ENCODE assay signal across 12 cellular contexts in genomic region chr1:99647460-99647859, GRCh38. TPM values are rescaled to one million over a fixed set of nuclear protein-coding genes. Genes with fewer than 3 reads are reported as not detected.
DNase-seq lines count a peak whose midpoint lies in the region; ATAC-seq, FAIRE-seq and TF ChIP-seq lines count a peak whose summit lies in the region.
"Had no signal": no experiment of that assay in that cellular context is flagged by ENCODE, and none has a peak within 500 bp of the region (broad histone marks: within the 10 kb centered on the region; RNA-seq: fewer than 3 reads in every experiment).

No MANE protein-coding gene starts in this region.

- peak overlapping the region in 1 of 2 experiments; percentile 79; a peak in 3 of 4 replicates for H3K27ac ChIP-seq in SK-N-SH (ENCODE audit: low read depth in 2 of 2, low read length in 1 of 2)
- H3K27ac ChIP-seq in gastroesophageal sphincter, result peak overlapping the region; percentile 68 to 85 (median 84)
- H3K27ac ChIP-seq in neural cell (ENCODE audit: low read length), result no peak overlapping the region
- no peak overlapping the region for H3K27ac ChIP-seq in urinary bladder (ENCODE audit: low read depth)

- H3K4me1 ChIP-seq in SK-N-SH (ENCODE audit: control insufficient read depth in 1 of 2, insufficient read depth in 2 of 2, low read depth in 1 of 2, low read length in 1 of 2), result peaks cover 0 to 25% of the 10 kb centered on the region in 2 experiments; a peak in 3 of 4 replicates
- H3K4me1 ChIP-seq in gastroesophageal sphincter, result peaks cover 13 to 77% (median 14%) of the 10 kb centered on the region in 3 donors
- no peaks in the 10 kb centered on the region for H3K4me1 ChIP-seq in urinary bladder (ENCODE audit: insufficient read depth)

- H3F3A ChIP-seq in SK-N-SH (replicated peaks; ENCODE audit: insufficient read depth) (peaks cover 12% of the 10 kb centered on the region), neural cell (ENCODE audit: insufficient read depth, low read length, poor library complexity, severe bottlenecking) (peaks cover 3% of the 10 kb centered on the region)

- H3K9ac ChIP-seq in SK-N-SH (peak overlapping the region; percentile 86), neural cell (ENCODE audit: low read length) (no peak overlapping the region)

- CTCF ChIA-PET in SK-N-SH (lab: Yijun Ruan, JAX), result interaction anchor here (1.0 to 1.6 kb wide), 6 partner anchors 8 to 911 kb away, joined by 3 to 4 read pairs (median 4); no protein-coding TSS in a partner anchor

- H3K9me3 ChIP-seq in SK-N-SH, result no peaks in the 10 kb centered on the region
- no peaks in the 10 kb centered on the region for H3K9me3 ChIP-seq in gastroesophageal sphincter
- no peaks in the 10 kb centered on the region for H3K9me3 ChIP-seq in neural cell (ENCODE audit: low read length)

- TF ChIP-seq RAD21 in SK-N-SH (IDR thresholded peaks at IDR 0.05; ENCODE audit: low read length) (no peak), neural cell (conservative IDR thresholded peaks at IDR 0.05) (no peak)

- FAIRE-seq in GM12892 (lab: Jason Lieb, UNC), result no peak

- no peak for TF ChIP-seq CTCF in SK-N-SH (IDR thresholded peaks at IDR 0.05)
- TF ChIP-seq CTCF in gastroesophageal sphincter (IDR thresholded peaks at IDR 0.05), result no peak
- TF ChIP-seq CTCF in neural cell (IDR thresholded peaks at IDR 0.05; ENCODE audit: poor library complexity, severe bottlenecking), result no peak

- no peak for DNase-seq in SK-N-SH
- no peak for DNase-seq in GM12892 (ENCODE audit: insufficient read length)
- DNase-seq: activated B cell treated with CpG ODN at 0.5 μM for 24 hours; activated T-cell treated with anti-CD3 and anti-CD28 coated beads, Interleukin-2, amount 50 U/mL, for 72 hours; GF-D8 had no signal

- TF ChIP-seq EP300 in SK-N-SH (IDR thresholded peaks at IDR 0.05; ENCODE audit: borderline replicate concordance in 1 of 2, low read depth in 1 of 2, low read length in 1 of 2) (no peak), gastroesophageal sphincter (IDR thresholded peaks at IDR 0.05) (no peak), neural cell (conservative IDR thresholded peaks at IDR 0.05; ENCODE audit: poor library complexity, severe bottlenecking) (no peak)

- POLR2A ChIA-PET in SK-N-SH (lab: Yijun Ruan, JAX), result no interaction called here

- peaks cover 0 to 5% of the 10 kb centered on the region in 2 experiments for H3K36me3 ChIP-seq in SK-N-SH (replicated peaks in 1 of 2; ENCODE audit: control insufficient read depth in 1 of 2, insufficient read depth in 2 of 2, low read length in 1 of 2)
- no peaks in the 10 kb centered on the region for H3K36me3 ChIP-seq in gastroesophageal sphincter
- no peaks in the 10 kb centered on the region for H3K36me3 ChIP-seq in neural cell (ENCODE audit: insufficient read depth, low read length)
- H3K36me3 ChIP-seq in urinary bladder (ENCODE audit: insufficient read depth), result no peaks in the 10 kb centered on the region

- H3K9me2 ChIP-seq in SK-N-SH, result no peaks in the 10 kb centered on the region
- H3K9me2 ChIP-seq in neural cell (ENCODE audit: insufficient read depth, low read length), result no peaks in the 10 kb centered on the region

- 60% methylated on average over 4 of the region's 4 CpGs for WGBS in SK-N-SH (ENCODE audit: low lambda C conversion rate)
- 28 to 41% methylated on average over 3 to 4 of the region's 4 CpGs for WGBS in gastroesophageal sphincter (ENCODE audit: low coverage in 1 of 2), 2 donors
- 63% methylated on average over 4 of the region's 4 CpGs for WGBS in urinary bladder

- no peak for ATAC-seq in SK-N-SH treated with all-trans-retinoic acid at 6 μM for 48 hours
- ATAC-seq in gastroesophageal sphincter, result no peak
- no peak for ATAC-seq in GM21529 (IDR thresholded peaks at IDR 0.05; ENCODE audit: unreplicated experiment)
- ATAC-seq in GM21390 (IDR thresholded peaks at IDR 0.05; ENCODE audit: unreplicated experiment), result no peak
- ATAC-seq: activated T-cell treated with anti-CD3 and anti-CD28 coated beads, Interleukin-2, amount 50 U/mL, for 72 hours had no signal

- H3K4me2 ChIP-seq in SK-N-SH, result peak overlapping the region; percentile 78
- peak overlapping the region; percentile 29 for H3K4me2 ChIP-seq in neural cell (ENCODE audit: low read length)

- TF ChIP-seq POLR2A in gastroesophageal sphincter (IDR thresholded peaks at IDR 0.05) (no peak), GM12892 (IDR thresholded peaks at IDR 0.05; ENCODE audit: low read depth, low read length) (no peak)

- H3K79me2 ChIP-seq in SK-N-SH (ENCODE audit: insufficient read depth) (peaks cover 41% of the 10 kb centered on the region), neural cell (replicated peaks; ENCODE audit: insufficient read depth, low read length) (no peaks in the 10 kb centered on the region)

- H4K20me1 ChIP-seq in SK-N-SH (ENCODE audit: insufficient read depth), result no peaks in the 10 kb centered on the region
- H4K20me1 ChIP-seq in neural cell (ENCODE audit: insufficient read depth), result no peaks in the 10 kb centered on the region

- H3K27me3 ChIP-seq in SK-N-SH (ENCODE audit: insufficient read depth) (no peaks in the 10 kb centered on the region), gastroesophageal sphincter (no peaks in the 10 kb centered on the region), neural cell (ENCODE audit: insufficient read depth, low read depth, low read length) (no peaks in the 10 kb centered on the region)

- H2AFZ ChIP-seq in SK-N-SH (ENCODE audit: low read depth) (no peak overlapping the region; the same call in 1 of the 2 replicates), neural cell (ENCODE audit: low read depth, low read length) (no peak overlapping the region)

- peak overlapping the region; percentile 22 to 67; a peak in 3 of 4 replicates for H3K4me3 ChIP-seq in SK-N-SH (ENCODE audit: low read depth in 2 of 2, low read length in 1 of 2)
- H3K4me3 ChIP-seq in gastroesophageal sphincter, result peak overlapping the region; percentile 50 to 72
- peak overlapping the region; percentile 69 for H3K4me3 ChIP-seq in neural cell (ENCODE audit: low read length)
- peak overlapping the region; percentile 1 for H3K4me3 ChIP-seq in urinary bladder (ENCODE audit: low read depth, low read length)

TF ChIP-seq in SK-N-SH, 30 proteins besides CTCF, POLR2A, EP300 and RAD21:
- TF ChIP-seq JUND (IDR thresholded peaks at IDR 0.05) (no peak), MEF2A (IDR thresholded peaks at IDR 0.05; ENCODE audit: borderline replicate concordance, low read depth) (no peak), CHD2 (IDR thresholded peaks at IDR 0.05; ENCODE audit: low read length, partially characterized antibody) (no peak), TEAD4 (IDR thresholded peaks at IDR 0.05; ENCODE audit: borderline replicate concordance, insufficient read depth) (no peak), GABPA (IDR thresholded peaks at IDR 0.05; ENCODE audit: low read depth) (no peak), NFIC (IDR thresholded peaks at IDR 0.05; ENCODE audit: borderline replicate concordance) (no peak), TAF1 (IDR thresholded peaks at IDR 0.05; ENCODE audit: borderline replicate concordance, low read depth, low read length) (no peak)
TF ChIP-seq in SK-N-SH: peak in this region for 0.

TF ChIP-seq in SK-N-SH treated with all-trans-retinoic acid at 6 μM for 48 hours, 23 proteins besides CTCF, POLR2A, EP300 and RAD21 (continues in another document):
- TF ChIP-seq ZNF8 (CRISPR knock-in tag; IDR thresholded peaks at IDR 0.05), result no peak
- TF ChIP-seq TCF4 (CRISPR knock-in tag; IDR thresholded peaks at IDR 0.05; ENCODE audit: borderline replicate concordance), result no peak
- no peak for TF ChIP-seq ZNF70 (CRISPR knock-in tag; IDR thresholded peaks at IDR 0.05)
- TF ChIP-seq PPARA (CRISPR knock-in tag; IDR thresholded peaks at IDR 0.05; ENCODE audit: borderline replicate concordance), result no peak
- no peak for TF ChIP-seq BACH2 (CRISPR knock-in tag; IDR thresholded peaks at IDR 0.05; ENCODE audit: borderline replicate concordance)
- no peak for TF ChIP-seq ZNF565 (CRISPR knock-in tag; conservative IDR thresholded peaks at IDR 0.05; ENCODE audit: low read depth)

TF ChIP-seq in neural cell, 6 proteins besides CTCF, POLR2A, EP300 and RAD21:
- no peak for TF ChIP-seq REST (IDR thresholded peaks at IDR 0.05; ENCODE audit: borderline replicate concordance)
- no peak for TF ChIP-seq SMC3 (conservative IDR thresholded peaks at IDR 0.05; ENCODE audit: poor library complexity)
- no peak for TF ChIP-seq EZH2 (IDR thresholded peaks at IDR 0.05; ENCODE audit: borderline replicate concordance, insufficient read depth, low read length, poor library complexity, severe bottlenecking)
- TF ChIP-seq POLR2AphosphoS5 (IDR thresholded peaks at IDR 0.05), result no peak
- no peak for TF ChIP-seq MXI1 (conservative IDR thresholded peaks at IDR 0.05; ENCODE audit: poor library complexity, severe bottlenecking)
- no peak for TF ChIP-seq TAF1 (IDR thresholded peaks at IDR 0.05; ENCODE audit: low read depth)

RNA-seq across cellular contexts. Expression of gene PALMD, which starts 1.5 kb away (rescaled TPM):
- polyA plus RNA-seq in SK-N-SH (2012; rRNA removed) (1.8 and 2.3 TPM in 2 replicates), neural cell (19.4 and 20.6 TPM in 2 replicates), urinary bladder (19.0 TPM)
- polyA plus RNA-seq in SK-N-SH (2012; cell fraction: cytosol; rRNA removed), result 2.0 and 2.7 TPM in 2 replicates
- polyA plus RNA-seq in SK-N-SH (2012; cell fraction: nucleus; rRNA removed), result 1.7 and 3.9 TPM in 2 replicates
- total RNA-seq in gastroesophageal sphincter (10 to 100 TPM; 11.7 to 46.7 (median 23.8) TPM), urinary bladder (21.1 TPM)
- 20.8 and 21.9 TPM in 2 replicates for polyA minus RNA-seq in neural cell
- not detected for polyA plus RNA-seq in GM12892 (2012; ENCODE audit: missing spikeins)
- total RNA-seq: activated B cell treated with CpG ODN at 0.5 μM for 24 hours; activated T-cell treated with anti-CD3 and anti-CD28 coated beads, Interleukin-2, amount 50 U/mL, for 72 hours had no signal
- polyA plus RNA-seq: IgD-negative memory B cell had no signal

Comparison
In these comparisons a context has a peak if more than half of its experiments do, and no peak if none do; other contexts are left out.
1. H3K27ac ChIP-seq: peak in gastroesophageal sphincter (4 of 4); none in neural cell (single experiment) and urinary bladder (single experiment).
2. H3K4me3 ChIP-seq: peak in every context shown above with its lines; median percentile 69 in neural cell; 61 in gastroesophageal sphincter; 44 in SK-N-SH; 1 in urinary bladder.